In the genomic region with DNA sequence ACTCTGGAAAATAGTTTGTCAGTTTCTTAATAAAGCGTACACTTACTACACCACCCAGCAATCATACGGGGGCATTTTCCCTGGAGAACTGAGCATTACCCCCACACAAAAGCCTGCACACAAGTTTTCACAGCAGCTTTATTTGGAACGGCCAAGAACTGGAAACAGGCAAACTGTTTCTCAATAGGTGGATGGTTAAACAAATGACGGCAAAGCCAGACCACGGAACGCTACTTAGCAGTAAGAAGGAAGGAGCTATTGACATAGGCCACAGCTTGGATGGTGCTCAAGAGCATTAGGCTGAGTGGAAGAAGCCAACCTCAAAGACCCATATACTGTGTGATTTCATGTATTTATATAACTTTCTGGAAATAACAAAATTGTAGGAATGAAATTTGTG, we compare ENCODE assay signal across 1 cellular context.
TF ChIP-seq lines count a peak whose summit lies in the region.

No MANE protein-coding gene starts in this region.

TF ChIP-seq in HepG2, 621 proteins besides CTCF, POLR2A, EP300 and RAD21:
- TF ChIP-seq KLF15 (CRISPR knock-in tag; IDR thresholded peaks at IDR 0.05; ENCODE audit: borderline replicate concordance) (no peak), ARNT2 (CRISPR knock-in tag; IDR thresholded peaks at IDR 0.05; ENCODE audit: low read depth) (no peak), FOXA3 (CRISPR knock-in tag; IDR thresholded peaks at IDR 0.05) (peak; percentile 30; the same call in 1 of the 2 replicates), PPARG (CRISPR knock-in tag; conservative IDR thresholded peaks at IDR 0.05) (no peak), FOXA1 (IDR thresholded peaks at IDR 0.05) (no peak), FOXA1 (CRISPR knock-in tag; IDR thresholded peaks at IDR 0.05) (peak; percentile 59)
- TF ChIP-seq, protein P1, sequence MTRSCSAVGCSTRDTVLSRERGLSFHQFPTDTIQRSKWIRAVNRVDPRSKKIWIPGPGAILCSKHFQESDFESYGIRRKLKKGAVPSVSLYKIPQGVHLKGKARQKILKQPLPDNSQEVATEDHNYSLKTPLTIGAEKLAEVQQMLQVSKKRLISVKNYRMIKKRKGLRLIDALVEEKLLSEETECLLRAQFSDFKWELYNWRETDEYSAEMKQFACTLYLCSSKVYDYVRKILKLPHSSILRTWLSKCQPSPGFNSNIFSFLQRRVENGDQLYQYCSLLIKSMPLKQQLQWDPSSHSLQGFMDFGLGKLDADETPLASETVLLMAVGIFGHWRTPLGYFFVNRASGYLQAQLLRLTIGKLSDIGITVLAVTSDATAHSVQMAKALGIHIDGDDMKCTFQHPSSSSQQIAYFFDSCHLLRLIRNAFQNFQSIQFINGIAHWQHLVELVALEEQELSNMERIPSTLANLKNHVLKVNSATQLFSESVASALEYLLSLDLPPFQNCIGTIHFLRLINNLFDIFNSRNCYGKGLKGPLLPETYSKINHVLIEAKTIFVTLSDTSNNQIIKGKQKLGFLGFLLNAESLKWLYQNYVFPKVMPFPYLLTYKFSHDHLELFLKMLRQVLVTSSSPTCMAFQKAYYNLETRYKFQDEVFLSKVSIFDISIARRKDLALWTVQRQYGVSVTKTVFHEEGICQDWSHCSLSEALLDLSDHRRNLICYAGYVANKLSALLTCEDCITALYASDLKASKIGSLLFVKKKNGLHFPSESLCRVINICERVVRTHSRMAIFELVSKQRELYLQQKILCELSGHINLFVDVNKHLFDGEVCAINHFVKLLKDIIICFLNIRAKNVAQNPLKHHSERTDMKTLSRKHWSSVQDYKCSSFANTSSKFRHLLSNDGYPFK (CRISPR knock-in tag; IDR thresholded peaks at IDR 0.05; ENCODE audit: borderline replicate concordance), result no peak
